In genomic region chr11:75380716-75381420, GRCh38 we compare ENCODE assay signal across 11 cellular contexts. TPM values are rescaled to one million over a fixed set of nuclear protein-coding genes. Genes with fewer than 3 reads are reported as not detected.
A peak's percentile ranks its signal among the peaks of the same experiment; 100 is the strongest.
DNase-seq lines count a peak whose midpoint lies in the region; ATAC-seq and TF ChIP-seq lines count a peak whose summit lies in the region.
"Had no signal": no experiment of that assay in that cellular context is flagged by ENCODE, and none has a peak within 500 bp of the region (broad histone marks: within the 10 kb centered on the region; RNA-seq: fewer than 3 reads in every experiment).

No MANE protein-coding gene starts in this region.

- H2BK120ac ChIP-seq in H9 (ENCODE audit: low read depth, low read length, poor library complexity, severe bottlenecking) = no peak overlapping the region
- H2BK120ac ChIP-seq in trophoblast cell (ENCODE audit: insufficient read depth, low read length, poor library complexity) = peak overlapping the region; percentile 3

- H3K36me3 Mint-ChIP-seq in H9 (ENCODE audit: insufficient read depth in 1 of 3, low read depth in 3 of 3) = no peaks in the 10 kb centered on the region

- H3K79me2 ChIP-seq in H9 (ENCODE audit: insufficient read depth, low read length) = no peaks in the 10 kb centered on the region
- H3K79me2 ChIP-seq in trophoblast cell (ENCODE audit: control insufficient read depth, insufficient read depth, low read length, poor library complexity) = no peaks in the 10 kb centered on the region

- H3K27ac ChIP-seq in H9 (ENCODE audit: insufficient read length, low read depth, low read length) (no peak overlapping the region), Peyer's patch (peak overlapping the region in 2 of 4 donors; percentile 62 to 75), heart right ventricle (peak overlapping the region in 3 of 10 donors; percentile 20 to 33 (median 28)), trophoblast cell (ENCODE audit: low read depth, low read length) (peak overlapping the region; percentile 7)

- no peak overlapping the region for H2AK5ac ChIP-seq in H9 (ENCODE audit: insufficient read length, low read length)
- H2AK5ac ChIP-seq in trophoblast cell (ENCODE audit: low read length) = peak overlapping the region; percentile 87

- no peak overlapping the region for H3K4me3 ChIP-seq in Peyer's patch
- no peak overlapping the region for H3K4me3 ChIP-seq in heart right ventricle
- no peak overlapping the region for H3K4me3 ChIP-seq in trophoblast cell (ENCODE audit: low read depth, low read length)
- H3K4me3 ChIP-seq: breast epithelium had no signal

- no peak overlapping the region for H4K5ac ChIP-seq in H9 (ENCODE audit: insufficient read length, low read depth, low read length)

- TF ChIP-seq CTCF in H9 (conservative IDR thresholded peaks at IDR 0.05) (no peak), Peyer's patch (IDR thresholded peaks at IDR 0.05) (no peak), heart right ventricle (IDR thresholded peaks at IDR 0.05) (no peak)

- no peak overlapping the region for H2BK20ac ChIP-seq in H9 (ENCODE audit: low read depth, low read length, poor library complexity, severe bottlenecking)

- H3K27me3 ChIP-seq in H9 (ENCODE audit: insufficient read depth, low read length) = no peaks in the 10 kb centered on the region
- H3K27me3 ChIP-seq in Peyer's patch = no peaks in the 10 kb centered on the region
- no peaks in the 10 kb centered on the region for H3K27me3 ChIP-seq in heart right ventricle
- no peaks in the 10 kb centered on the region for H3K27me3 ChIP-seq in trophoblast cell (ENCODE audit: insufficient read depth, low read length)
- H3K27me3 ChIP-seq: breast epithelium had no signal

- intact Hi-C loops in heart right ventricle (cut with DNase I) = loop anchor here in 4 of 10 donors (5.0 to 10.0 kb wide), 3 partner anchors 49 to 56 kb away; no protein-coding TSS in a partner anchor

- no peaks in the 10 kb centered on the region for H3K79me1 ChIP-seq in H9 (ENCODE audit: insufficient read depth, low read depth, low read length, poor library complexity, severe bottlenecking)
- peaks cover 9% of the 10 kb centered on the region for H3K79me1 ChIP-seq in trophoblast cell (ENCODE audit: low read length)

- DNase-seq in H9 (no peak), Peyer's patch (peak in 2 of 3 donors; percentile 64 to 67), heart right ventricle (peak in 1 of 2 donors; percentile 28), trophoblast cell (peak; percentile 70 to 84), COR-L47 (lab: John Stamatoyannopoulos, UW) (no peak), EL (no peak)
- DNase-seq in activated CD8-positive, alpha-beta memory T cell treated with anti-CD3 and anti-CD28 coated beads for 24 hours = no peak
- DNase-seq: activated CD4-positive, alpha-beta T cell treated with anti-CD3 and anti-CD28 coated beads, Interleukin-2, amount 10 ng/mL, durations not matched to agents 7 days and 5 days; NCI-H2171 had no signal

- H2BK12ac ChIP-seq in H9 (ENCODE audit: insufficient read length, low read depth, low read length) (no peak overlapping the region), trophoblast cell (ENCODE audit: low read length) (peak overlapping the region; percentile 91)

- no peaks in the 10 kb centered on the region; the same call in 1 of the 2 replicates for H3K4me1 ChIP-seq in H9 (ENCODE audit: insufficient read depth, low read length)
- H3K4me1 ChIP-seq in Peyer's patch = peaks cover 0 to 34% (median 0%) of the 10 kb centered on the region in 4 donors
- peaks cover 0 to 32% (median 0%) of the 10 kb centered on the region in 9 donors for H3K4me1 ChIP-seq in heart right ventricle
- peaks cover 6 to 7% of the 10 kb centered on the region in 2 experiments for H3K4me1 ChIP-seq in trophoblast cell (ENCODE audit: control insufficient read depth in 1 of 2, insufficient read depth in 2 of 2, low read length in 2 of 2)
- H3K4me1 ChIP-seq: breast epithelium had no signal

- H3T11ph ChIP-seq in H9 (ENCODE audit: low read length) = no peak overlapping the region

- no peak overlapping the region for H4K91ac ChIP-seq in H9 (ENCODE audit: insufficient read length, low read depth, low read length)
- H4K91ac ChIP-seq in trophoblast cell (ENCODE audit: low read depth, low read length) = peak overlapping the region; percentile 89

- H3K23ac ChIP-seq in H9 (ENCODE audit: insufficient read length, low read depth, low read length) = no peak overlapping the region
- no peak overlapping the region for H3K23ac ChIP-seq in trophoblast cell (ENCODE audit: low read length)

- TF ChIP-seq POLR2A in Peyer's patch (IDR thresholded peaks at IDR 0.05) = peak in 1 of 2 donors; percentile 8

- H3K27me3 Mint-ChIP-seq in H9 (ENCODE audit: low read depth) = no peaks in the 10 kb centered on the region
- H3K27me3 Mint-ChIP-seq: activated CD4-positive, alpha-beta T cell treated with anti-CD3 and anti-CD28 coated beads, Interleukin-2, amount 10 ng/mL, durations not matched to agents 7 days and 5 days had no signal

- H3K4ac ChIP-seq in H9 (ENCODE audit: low read depth, low read length) (no peak overlapping the region), trophoblast cell (ENCODE audit: low read depth, low read length) (peak overlapping the region; percentile 92)

- no peak overlapping the region for H3K56ac ChIP-seq in H9 (ENCODE audit: insufficient read length, low read depth, low read length)

- H3K4me3 Mint-ChIP-seq in H9 = no peak overlapping the region; a peak in 1 of 5 replicates
- H3K4me3 Mint-ChIP-seq: activated CD4-positive, alpha-beta T cell treated with anti-CD3 and anti-CD28 coated beads, Interleukin-2, amount 10 ng/mL, durations not matched to agents 7 days and 5 days had no signal

- H3K27ac Mint-ChIP-seq in H9 = peak overlapping the region in 2 of 3 experiments; percentile 45 to 73; a peak in 3 of 7 replicates
- H3K27ac Mint-ChIP-seq: activated CD4-positive, alpha-beta T cell treated with anti-CD3 and anti-CD28 coated beads, Interleukin-2, amount 10 ng/mL, durations not matched to agents 7 days and 5 days had no signal

- H2BK5ac ChIP-seq in H9 (ENCODE audit: insufficient read length, low read length) (no peak overlapping the region), trophoblast cell (ENCODE audit: low read depth, low read length, poor library complexity) (peak overlapping the region; percentile 68)

- no peaks in the 10 kb centered on the region for H4K20me1 ChIP-seq in H9 (ENCODE audit: control insufficient read depth, insufficient read depth, insufficient read length)

- no CpG with 5 or more reads among the region's 7 CpGs for WGBS in H9 (ENCODE audit: extremely low coverage, insufficient read length, low lambda C conversion rate)
- 71 to 77% methylated on average over 7 of the region's 7 CpGs for WGBS in heart right ventricle, 2 donors
- WGBS in trophoblast cell (ENCODE audit: extremely low coverage, insufficient coverage, insufficient read length) = no CpG with 5 or more reads among the region's 7 CpGs

- ATAC-seq in heart right ventricle = peak in 5 of 8 donors; percentile 41 to 82 (median 56)
- ATAC-seq in GM19467 (IDR thresholded peaks at IDR 0.05; ENCODE audit: unreplicated experiment) = no peak

- H3K4me2 ChIP-seq in H9 (ENCODE audit: insufficient read depth, insufficient read length, low read length) (no peak overlapping the region), trophoblast cell (ENCODE audit: low read length) (no peak overlapping the region)

- H3K36me3 ChIP-seq in Peyer's patch (no peaks in the 10 kb centered on the region), heart right ventricle (no peaks in the 10 kb centered on the region), trophoblast cell (ENCODE audit: control insufficient read depth in 1 of 2, insufficient read depth in 2 of 2, low read length in 2 of 2) (no peaks in the 10 kb centered on the region)
- H3K36me3 ChIP-seq: breast epithelium had no signal

- no peak overlapping the region for H2AFZ ChIP-seq in H9 (ENCODE audit: low read length)
- H2AFZ ChIP-seq in trophoblast cell (ENCODE audit: insufficient read depth, low read length, poor library complexity) = no peak overlapping the region

- no peak overlapping the region for H3K14ac ChIP-seq in H9 (ENCODE audit: insufficient read depth, low read length)
- peak overlapping the region; percentile 86 for H3K14ac ChIP-seq in trophoblast cell (ENCODE audit: low read length)

- no peak overlapping the region for H2BK15ac ChIP-seq in H9 (ENCODE audit: low read depth, low read length)

- no peaks in the 10 kb centered on the region for H3K9me3 ChIP-seq in H9 (ENCODE audit: control insufficient read depth, low read depth, low read length)
- no peaks in the 10 kb centered on the region for H3K9me3 ChIP-seq in Peyer's patch
- H3K9me3 ChIP-seq in heart right ventricle = no peaks in the 10 kb centered on the region
- no peaks in the 10 kb centered on the region for H3K9me3 ChIP-seq in trophoblast cell (ENCODE audit: insufficient read depth, low read depth, low read length)
- H3K9me3 ChIP-seq: breast epithelium had no signal

- peak overlapping the region; percentile 25 for H3K18ac ChIP-seq in H9 (ENCODE audit: insufficient read length, low read depth, low read length)
- H3K18ac ChIP-seq in trophoblast cell (ENCODE audit: low read length) = peak overlapping the region; percentile 1

- H4K8ac ChIP-seq in H9 (replicated peaks; ENCODE audit: insufficient read length, low read depth, low read length) (no peak overlapping the region), trophoblast cell (ENCODE audit: low read depth, low read length) (peak overlapping the region; percentile 39)

- no peaks in the 10 kb centered on the region for H3K9me3 Mint-ChIP-seq in H9
- H3K9me3 Mint-ChIP-seq: activated CD4-positive, alpha-beta T cell treated with anti-CD3 and anti-CD28 coated beads, Interleukin-2, amount 10 ng/mL, durations not matched to agents 7 days and 5 days had no signal

- no peak overlapping the region for H3K9ac ChIP-seq in H9 (ENCODE audit: extremely low read depth, insufficient read length, low read length)
- no peak overlapping the region for H3K9ac ChIP-seq in trophoblast cell (ENCODE audit: low read length)

- peaks cover 9 to 17% of the 10 kb centered on the region in 2 experiments for H3K4me1 Mint-ChIP-seq in H9

- no peaks in the 10 kb centered on the region for H3K23me2 ChIP-seq in H9 (ENCODE audit: insufficient read length, low read depth, low read length, poor library complexity, severe bottlenecking)

- no peak overlapping the region for H4K12ac ChIP-seq in trophoblast cell (ENCODE audit: low read depth, low read length)

RNA-seq across cellular contexts. Expression of gene RPS3, which starts 18.4 kb away (rescaled TPM):
- total RNA-seq in H9 (2021) (3,765 and 3,814 TPM in 2 replicates), Peyer's patch (1,000 to 10,000 TPM in 1 of 4 donors, 100 to 1,000 TPM in 3; 505 to 1,121 (median 614) TPM), heart right ventricle (1,000 to 10,000 TPM in 2 of 10 donors, 100 to 1,000 TPM in 8; 803 to 1,301 (median 939) TPM)
- 1,000 to 10,000 TPM in 1 of 2 donors, 100 to 1,000 TPM in 1; 698 to 1,945 TPM for polyA plus RNA-seq in heart right ventricle
- 4,211 and 4,337 TPM in 2 replicates for polyA plus RNA-seq in trophoblast cell (2013)

RNA-seq across cellular contexts. Expression of gene ARRB1, which starts 29.4 kb away (rescaled TPM):
- total RNA-seq in H9 (2021) = 20.6 and 22.1 TPM in 2 replicates
- total RNA-seq in Peyer's patch = 100 to 1,000 TPM in 2 of 4 donors, 10 to 100 TPM in 2; 45.4 to 136 (median 90.6) TPM
- total RNA-seq in heart right ventricle = 10 to 100 TPM; 14.4 to 33.9 (median 21.7) TPM
- polyA plus RNA-seq in heart right ventricle = 1 to 10 TPM; 8.1 to 8.9 TPM
- polyA plus RNA-seq in trophoblast cell (2013) = 34.1 and 34.7 TPM in 2 replicates

RNA-seq across cellular contexts. Expression of gene KLHL35, which starts 52.1 kb away (rescaled TPM):
- total RNA-seq in H9 (2021) (0.72 and 0.83 TPM in 2 replicates), Peyer's patch (1 to 10 TPM in 1 of 4 donors, not detected in 3; 1.6 TPM), heart right ventricle (under 1 TPM in 8 of 10 donors, not detected in 2; 0.20 to 0.81 (median 0.37) TPM)
- under 1 TPM; 0.29 to 0.64 TPM for polyA plus RNA-seq in heart right ventricle
- 0.08 and 0.10 TPM in 2 replicates for polyA plus RNA-seq in trophoblast cell (2013)

Comparison
In these comparisons a context has a peak if more than half of its experiments do, and no peak if none do; other contexts are left out.
1. DNase-seq: peak in Peyer's patch (2 of 3) and trophoblast cell (2 of 2); none in H9 (single experiment), activated CD8-positive, alpha-beta memory T cell treated with anti-CD3 and anti-CD28 coated beads for 24 hours (single experiment), COR-L47 (single experiment) and EL (single experiment).